ENCODE assay signal across 25 cellular contexts in the genomic region with DNA sequence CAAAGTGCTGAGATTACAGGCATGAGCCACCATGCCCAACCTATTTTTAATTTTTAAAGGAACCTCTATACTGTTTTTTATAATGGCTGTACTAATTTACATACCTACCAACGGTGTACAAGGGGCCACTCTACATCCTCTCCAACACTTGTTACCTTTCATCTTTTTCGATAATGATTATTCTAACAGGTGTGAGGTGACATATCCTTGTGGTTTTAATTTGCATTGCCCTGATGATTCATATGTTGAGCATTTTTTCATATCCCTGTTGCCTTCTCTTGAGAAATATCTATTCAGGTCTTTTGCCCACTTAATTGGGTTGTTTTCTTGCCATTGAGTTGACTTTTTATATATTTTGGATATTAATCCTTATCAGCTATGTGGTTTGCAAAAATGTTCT.
A peak's percentile ranks its signal among the peaks of the same experiment; 100 is the strongest.
DNase-seq lines count a peak whose midpoint lies in the region; ATAC-seq and TF ChIP-seq lines count a peak whose summit lies in the region.
"Had no signal": no experiment of that assay in that cellular context is flagged by ENCODE, and none has a peak within 500 bp of the region (broad histone marks: within the 10 kb centered on the region; RNA-seq: fewer than 3 reads in every experiment).

No MANE protein-coding gene starts in this region.

- no peaks in the 10 kb centered on the region for H4K20me1 ChIP-seq in PC-9 (ENCODE audit: insufficient read depth)
- no peaks in the 10 kb centered on the region for H4K20me1 ChIP-seq in neural progenitor cell (ENCODE audit: low read depth)
- H4K20me1 ChIP-seq: BLaER1 had no signal

- intact Hi-C loops in PC-9 (cut with micrococcal nuclease; ENCODE audit: unreplicated experiment): no loop called here

- no peak overlapping the region for H3K4me3 ChIP-seq in PC-9
- H3K4me3 ChIP-seq in endodermal cell (ENCODE audit: low read length): no peak overlapping the region
- H3K4me3 ChIP-seq in neural progenitor cell: no peak overlapping the region
- H3K4me3 ChIP-seq: BLaER1, dorsolateral prefrontal cortex, tibial artery had no signal

- H3F3A ChIP-seq in PC-9 (ENCODE audit: insufficient read depth, low read depth): no peaks in the 10 kb centered on the region
- no peaks in the 10 kb centered on the region for H3F3A ChIP-seq in neural progenitor cell (ENCODE audit: low read depth)

- H3K36me3 ChIP-seq in PC-9 (ENCODE audit: low read depth) (no peaks in the 10 kb centered on the region), endodermal cell (ENCODE audit: control insufficient read depth, insufficient read depth, low read length) (no peaks in the 10 kb centered on the region), neural progenitor cell (peaks cover 8% of the 10 kb centered on the region)
- H3K36me3 ChIP-seq: BLaER1, WERI-Rb-1 had no signal

- H3K9ac ChIP-seq in endodermal cell (ENCODE audit: extremely low read depth, low read length, poor library complexity, severe bottlenecking) (no peak overlapping the region), neural progenitor cell (no peak overlapping the region)
- H3K9ac ChIP-seq: BLaER1 had no signal

- H3K27me3 Mint-ChIP-seq in endodermal cell (ENCODE audit: insufficient read depth) (no peaks in the 10 kb centered on the region), neural progenitor cell (ENCODE audit: insufficient read depth, low read depth) (no peaks in the 10 kb centered on the region)
- H3K27me3 Mint-ChIP-seq: IgD-negative memory B cell; natural killer cell treated with Interleukin-12 subunit alpha and Interleukin-12 subunit beta and Interleukin-15 and Interleukin-18, amount 100 ng/mL, for 72 hours had no signal

- no TSS peak for BruUV-seq in PC-9 (replicated peaks; lab: Mats Ljungman, UMichigan)

- CTCF ChIA-PET in PC-9 (lab: Charles Lee): no interaction called here

- no peaks in the 10 kb centered on the region for H3K4me1 Mint-ChIP-seq in endodermal cell
- no peaks in the 10 kb centered on the region for H3K4me1 Mint-ChIP-seq in neural progenitor cell
- H3K4me1 Mint-ChIP-seq: IgD-negative memory B cell had no signal

- ATAC-seq in GM19043 (IDR thresholded peaks at IDR 0.05; ENCODE audit: low read depth, unreplicated experiment) (peak; percentile 83), HG03342 (IDR thresholded peaks at IDR 0.05; ENCODE audit: unreplicated experiment) (peak; percentile 71)
- ATAC-seq: left colon; natural killer cell treated with Interleukin-12 subunit alpha and Interleukin-12 subunit beta and Interleukin-15 and Interleukin-18, amount 100 ng/mL, for 72 hours had no signal

- peak in 1 of 2 experiments; percentile 39 for DNase-seq in PC-9
- DNase-seq in NCI-H1092 treated with DMSO at 0.1 percent for 48 hours (lab: John Stamatoyannopoulos, UW): no peak
- no peak for DNase-seq in hippocampal formation (lab: John Stamatoyannopoulos, UW)
- no peak for DNase-seq in endodermal cell
- no peak for DNase-seq in neural progenitor cell (ENCODE audit: low spot score)
- DNase-seq: activated CD4-positive, alpha-beta T cell treated with anti-CD3 and anti-CD28 coated beads for 4 hours; dorsolateral prefrontal cortex; GOT3; hypothalamus; left colon; NCI-H1092; NCI-H1694 treated with DMSO at 0.1 percent for 48 hours; NCI-H82; SIG-M5; stimulated activated CD4-positive, alpha-beta T cell treated with anti-CD3 and anti-CD28 coated beads, Interleukin-4, amount 100 ng/mL, for 24 hours; SW 1271; T1000; tibial artery; WERI-Rb-1 had no signal

- H3K9me3 Mint-ChIP-seq in endodermal cell (no peaks in the 10 kb centered on the region), neural progenitor cell (no peaks in the 10 kb centered on the region)
- H3K9me3 Mint-ChIP-seq: IgD-negative memory B cell; natural killer cell treated with Interleukin-12 subunit alpha and Interleukin-12 subunit beta and Interleukin-15 and Interleukin-18, amount 100 ng/mL, for 72 hours had no signal

- POLR2A ChIA-PET in PC-9 (lab: Charles Lee; ENCODE audit: unreplicated experiment): no interaction called here

- WGBS in endodermal cell (ENCODE audit: insufficient coverage in 1 of 2, insufficient read length in 1 of 2), 2 experiments: 80% methylated on average over 2 of the region's 2 CpGs; no CpG with 5 or more reads in 1 of the 2 experiments

- H2AFZ ChIP-seq in PC-9 (peak overlapping the region; percentile 18), neural progenitor cell (replicated peaks) (no peak overlapping the region)

- no peak overlapping the region for H3K4me2 ChIP-seq in PC-9
- no peak overlapping the region for H3K4me2 ChIP-seq in neural progenitor cell
- H3K4me2 ChIP-seq: BLaER1 had no signal

- H3K4me1 ChIP-seq in PC-9 (replicated peaks; ENCODE audit: insufficient read depth): no peaks in the 10 kb centered on the region; the same call in 1 of the 2 replicates
- H3K4me1 ChIP-seq in endodermal cell (ENCODE audit: control insufficient read depth, insufficient read depth, low read length): no peaks in the 10 kb centered on the region
- no peaks in the 10 kb centered on the region for H3K4me1 ChIP-seq in neural progenitor cell
- H3K4me1 ChIP-seq: BLaER1, tibial artery had no signal

- H3K27ac Mint-ChIP-seq in endodermal cell (no peak overlapping the region), neural progenitor cell (no peak overlapping the region)
- H3K27ac Mint-ChIP-seq: activated naive CD8-positive, alpha-beta T cell; IgD-negative memory B cell; natural killer cell treated with Interleukin-12 subunit alpha and Interleukin-12 subunit beta and Interleukin-15 and Interleukin-18, amount 100 ng/mL, for 72 hours had no signal

- H3K27ac ChIP-seq in PC-9 (no peak overlapping the region), endodermal cell (ENCODE audit: low read depth, low read length) (no peak overlapping the region), neural progenitor cell (no peak overlapping the region)
- H3K27ac ChIP-seq: BLaER1, dorsolateral prefrontal cortex, tibial artery, WERI-Rb-1 had no signal

- H3K9me3 ChIP-seq in PC-9 (ENCODE audit: insufficient read depth, low read depth): no peaks in the 10 kb centered on the region
- no peaks in the 10 kb centered on the region for H3K9me3 ChIP-seq in endodermal cell (ENCODE audit: control insufficient read depth, low read length)
- no peaks in the 10 kb centered on the region for H3K9me3 ChIP-seq in neural progenitor cell (ENCODE audit: low read depth)
- H3K9me3 ChIP-seq: BLaER1, tibial artery had no signal

- H3K4me3 Mint-ChIP-seq in endodermal cell: no peak overlapping the region
- H3K4me3 Mint-ChIP-seq in neural progenitor cell: no peak overlapping the region
- H3K4me3 Mint-ChIP-seq: activated naive CD8-positive, alpha-beta T cell; IgD-negative memory B cell; natural killer cell treated with Interleukin-12 subunit alpha and Interleukin-12 subunit beta and Interleukin-15 and Interleukin-18, amount 100 ng/mL, for 72 hours had no signal

- no peaks in the 10 kb centered on the region for H3K79me2 ChIP-seq in PC-9 (ENCODE audit: low read depth)
- H3K79me2 ChIP-seq in neural progenitor cell (ENCODE audit: low read depth): no peaks in the 10 kb centered on the region

- H3K36me3 Mint-ChIP-seq in endodermal cell (ENCODE audit: low read depth) (no peaks in the 10 kb centered on the region), neural progenitor cell (no peaks in the 10 kb centered on the region)
- H3K36me3 Mint-ChIP-seq: activated naive CD8-positive, alpha-beta T cell; natural killer cell treated with Interleukin-12 subunit alpha and Interleukin-12 subunit beta and Interleukin-15 and Interleukin-18, amount 100 ng/mL, for 72 hours had no signal

- TF ChIP-seq CTCF in PC-9 (conservative IDR thresholded peaks at IDR 0.05) (no peak), endodermal cell (conservative IDR thresholded peaks at IDR 0.05) (no peak), neural progenitor cell (IDR thresholded peaks at IDR 0.05) (no peak)

- no peaks in the 10 kb centered on the region for H3K27me3 ChIP-seq in PC-9 (ENCODE audit: insufficient read depth, low read depth)
- no peaks in the 10 kb centered on the region for H3K27me3 ChIP-seq in endodermal cell (ENCODE audit: control insufficient read depth, insufficient read depth, low read length, poor library complexity, severe bottlenecking)
- no peaks in the 10 kb centered on the region for H3K27me3 ChIP-seq in neural progenitor cell
- H3K27me3 ChIP-seq: BLaER1, dorsolateral prefrontal cortex, tibial artery had no signal

- H3K9me2 ChIP-seq in PC-9 (ENCODE audit: insufficient read depth): no peaks in the 10 kb centered on the region
